1 cellular context compared by ENCODE assay signal in the genomic region with DNA sequence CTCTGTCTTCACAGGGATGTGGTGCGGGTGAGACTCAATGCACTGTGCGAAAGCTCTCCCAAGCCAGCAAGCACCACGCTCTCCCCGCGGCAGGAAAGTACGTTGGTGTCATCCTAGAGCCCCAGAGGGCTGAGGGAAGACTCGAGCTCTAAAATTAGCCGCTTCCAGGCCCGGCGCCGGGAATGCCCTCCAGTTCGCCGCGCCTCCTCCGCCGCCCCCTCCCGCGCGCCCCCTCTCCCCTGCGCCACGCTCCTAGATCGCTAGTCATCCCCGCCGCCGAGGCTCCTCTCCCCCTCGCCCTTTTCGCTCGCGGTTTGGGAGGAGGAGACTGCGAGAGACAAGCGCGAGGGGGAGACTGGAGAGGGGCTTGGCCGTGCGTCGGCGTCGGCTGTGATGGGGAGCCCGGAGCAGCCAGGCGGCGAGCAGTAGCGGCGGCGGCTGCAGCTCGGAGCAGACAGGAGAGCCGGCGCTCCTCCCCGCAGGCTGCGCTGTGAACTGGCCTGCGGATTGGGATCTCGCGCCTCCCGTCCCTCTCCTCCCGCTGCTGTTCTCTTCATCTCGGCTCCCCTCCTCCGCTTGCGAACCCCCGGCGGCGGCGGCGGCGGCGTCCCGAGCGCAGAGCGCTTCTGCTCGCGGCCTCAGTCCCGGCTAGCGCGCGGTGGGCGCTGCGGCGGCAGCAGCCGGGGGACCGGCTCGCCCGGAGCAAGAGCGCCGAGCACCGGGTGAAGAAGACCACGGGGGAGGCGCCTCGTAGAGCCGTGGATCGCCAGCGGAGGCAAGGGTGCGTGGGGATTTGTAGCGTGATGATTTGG.
TF ChIP-seq lines count a peak whose summit lies in the region.

A gene (plus strand): TSS at position 425 of the 812 bp plus-strand sequence. CDS start 127,295 bp downstream, outside the sequence.

TF ChIP-seq in HepG2, 621 proteins besides CTCF, POLR2A, EP300 and RAD21 (continued from another document):
- TF ChIP-seq ZNF839 (CRISPR knock-in tag; IDR thresholded peaks at IDR 0.05; ENCODE audit: borderline replicate concordance) (no peak), TRIM24 (CRISPR knock-in tag; IDR thresholded peaks at IDR 0.05) (no peak), ZNF768 (CRISPR knock-in tag; IDR thresholded peaks at IDR 0.05) (no peak), ONECUT2 (CRISPR knock-in tag; IDR thresholded peaks at IDR 0.05) (no peak)
- TF ChIP-seq, protein P1, sequence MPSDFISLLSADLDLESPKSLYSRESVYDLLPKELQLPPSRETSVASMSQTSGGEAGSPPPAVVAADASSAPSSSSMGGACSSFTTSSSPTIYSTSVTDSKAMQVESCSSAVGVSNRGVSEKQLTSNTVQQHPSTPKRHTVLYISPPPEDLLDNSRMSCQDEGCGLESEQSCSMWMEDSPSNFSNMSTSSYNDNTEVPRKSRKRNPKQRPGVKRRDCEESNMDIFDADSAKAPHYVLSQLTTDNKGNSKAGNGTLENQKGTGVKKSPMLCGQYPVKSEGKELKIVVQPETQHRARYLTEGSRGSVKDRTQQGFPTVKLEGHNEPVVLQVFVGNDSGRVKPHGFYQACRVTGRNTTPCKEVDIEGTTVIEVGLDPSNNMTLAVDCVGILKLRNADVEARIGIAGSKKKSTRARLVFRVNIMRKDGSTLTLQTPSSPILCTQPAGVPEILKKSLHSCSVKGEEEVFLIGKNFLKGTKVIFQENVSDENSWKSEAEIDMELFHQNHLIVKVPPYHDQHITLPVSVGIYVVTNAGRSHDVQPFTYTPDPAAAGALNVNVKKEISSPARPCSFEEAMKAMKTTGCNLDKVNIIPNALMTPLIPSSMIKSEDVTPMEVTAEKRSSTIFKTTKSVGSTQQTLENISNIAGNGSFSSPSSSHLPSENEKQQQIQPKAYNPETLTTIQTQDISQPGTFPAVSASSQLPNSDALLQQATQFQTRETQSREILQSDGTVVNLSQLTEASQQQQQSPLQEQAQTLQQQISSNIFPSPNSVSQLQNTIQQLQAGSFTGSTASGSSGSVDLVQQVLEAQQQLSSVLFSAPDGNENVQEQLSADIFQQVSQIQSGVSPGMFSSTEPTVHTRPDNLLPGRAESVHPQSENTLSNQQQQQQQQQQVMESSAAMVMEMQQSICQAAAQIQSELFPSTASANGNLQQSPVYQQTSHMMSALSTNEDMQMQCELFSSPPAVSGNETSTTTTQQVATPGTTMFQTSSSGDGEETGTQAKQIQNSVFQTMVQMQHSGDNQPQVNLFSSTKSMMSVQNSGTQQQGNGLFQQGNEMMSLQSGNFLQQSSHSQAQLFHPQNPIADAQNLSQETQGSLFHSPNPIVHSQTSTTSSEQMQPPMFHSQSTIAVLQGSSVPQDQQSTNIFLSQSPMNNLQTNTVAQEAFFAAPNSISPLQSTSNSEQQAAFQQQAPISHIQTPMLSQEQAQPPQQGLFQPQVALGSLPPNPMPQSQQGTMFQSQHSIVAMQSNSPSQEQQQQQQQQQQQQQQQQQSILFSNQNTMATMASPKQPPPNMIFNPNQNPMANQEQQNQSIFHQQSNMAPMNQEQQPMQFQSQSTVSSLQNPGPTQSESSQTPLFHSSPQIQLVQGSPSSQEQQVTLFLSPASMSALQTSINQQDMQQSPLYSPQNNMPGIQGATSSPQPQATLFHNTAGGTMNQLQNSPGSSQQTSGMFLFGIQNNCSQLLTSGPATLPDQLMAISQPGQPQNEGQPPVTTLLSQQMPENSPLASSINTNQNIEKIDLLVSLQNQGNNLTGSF (CRISPR knock-in tag; IDR thresholded peaks at IDR 0.05), result no peak
- TF ChIP-seq, protein P2, sequence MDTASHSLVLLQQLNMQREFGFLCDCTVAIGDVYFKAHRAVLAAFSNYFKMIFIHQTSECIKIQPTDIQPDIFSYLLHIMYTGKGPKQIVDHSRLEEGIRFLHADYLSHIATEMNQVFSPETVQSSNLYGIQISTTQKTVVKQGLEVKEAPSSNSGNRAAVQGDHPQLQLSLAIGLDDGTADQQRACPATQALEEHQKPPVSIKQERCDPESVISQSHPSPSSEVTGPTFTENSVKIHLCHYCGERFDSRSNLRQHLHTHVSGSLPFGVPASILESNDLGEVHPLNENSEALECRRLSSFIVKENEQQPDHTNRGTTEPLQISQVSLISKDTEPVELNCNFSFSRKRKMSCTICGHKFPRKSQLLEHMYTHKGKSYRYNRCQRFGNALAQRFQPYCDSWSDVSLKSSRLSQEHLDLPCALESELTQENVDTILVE (CRISPR knock-in tag; IDR thresholded peaks at IDR 0.05), result no peak
- TF ChIP-seq, protein P3, sequence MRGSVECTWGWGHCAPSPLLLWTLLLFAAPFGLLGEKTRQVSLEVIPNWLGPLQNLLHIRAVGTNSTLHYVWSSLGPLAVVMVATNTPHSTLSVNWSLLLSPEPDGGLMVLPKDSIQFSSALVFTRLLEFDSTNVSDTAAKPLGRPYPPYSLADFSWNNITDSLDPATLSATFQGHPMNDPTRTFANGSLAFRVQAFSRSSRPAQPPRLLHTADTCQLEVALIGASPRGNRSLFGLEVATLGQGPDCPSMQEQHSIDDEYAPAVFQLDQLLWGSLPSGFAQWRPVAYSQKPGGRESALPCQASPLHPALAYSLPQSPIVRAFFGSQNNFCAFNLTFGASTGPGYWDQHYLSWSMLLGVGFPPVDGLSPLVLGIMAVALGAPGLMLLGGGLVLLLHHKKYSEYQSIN (CRISPR knock-in tag; IDR thresholded peaks at IDR 0.05; ENCODE audit: borderline replicate concordance), result no peak
